34 cellular contexts compared by ENCODE assay signal in the genomic region with DNA sequence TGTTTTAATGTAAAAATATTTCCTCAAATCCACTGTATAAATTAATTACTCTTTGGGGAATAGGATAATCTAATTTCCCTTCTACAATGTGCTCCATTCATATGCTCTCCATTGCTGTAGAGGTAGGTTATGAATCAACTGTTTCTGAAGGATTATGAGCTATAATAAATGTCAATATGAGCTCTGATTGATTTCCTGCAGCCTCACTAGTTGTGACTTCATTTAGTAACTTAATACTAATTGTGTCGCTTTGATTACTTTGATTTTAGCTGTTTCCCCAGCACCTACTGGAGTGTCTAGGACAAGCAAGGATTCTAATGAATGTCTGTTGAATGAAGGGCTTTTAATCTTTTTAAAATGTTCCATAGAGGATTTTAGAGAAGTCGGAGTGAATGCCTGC.
"Had no signal": no experiment of that assay in that cellular context is flagged by ENCODE, and none has a peak within 500 bp of the region (broad histone marks: within the 10 kb centered on the region; RNA-seq: fewer than 3 reads in every experiment).

No MANE protein-coding gene starts in this region.

- H3K27ac ChIP-seq: ascending aorta, cardiac muscle cell, colonic mucosa, foreskin keratinocyte, gastrocnemius medialis, WERI-Rb-1 had no signal

- H3K9me3 Mint-ChIP-seq: activated B cell treated with CpG ODN at 0.5 μM for 24 hours; activated CD4-positive, alpha-beta memory T cell treated with anti-CD3 and anti-CD28 coated beads for 36 hours; activated CD4-positive, alpha-beta T cell treated with anti-CD3 and anti-CD28 coated beads, Interleukin-2, amount 10 ng/mL, durations not matched to agents 24 days and 14 days; activated naive CD4-positive, alpha-beta T cell treated with anti-CD3 and anti-CD28 coated beads for 36 hours; activated naive CD8-positive, alpha-beta T cell treated with anti-CD3 and anti-CD28 coated beads, Interleukin-2, amount 10 ng/mL, durations not matched to agents 7 days and 5 days; activated T-helper 1 cell treated with anti-CD3 and anti-CD28 coated beads, Interleukin-12 subunit alpha, Interleukin-12 subunit beta, Interleukin-2, Interleukin-4 antibody, amounts not matched to agents 30 ng/mL and 10 ng/mL and 1 ng/mL, durations not matched to agents 14 hours and 24 hours and 36 hours; activated T-helper 2 cell treated with anti-CD3 and anti-CD28 coated beads, Interferon-gamma antibody, Interleukin-2, Interleukin-4, amounts not matched to agents 10 μg/mL and 5 μg/mL and 100 μg/mL, durations not matched to agents 14 hours and 24 hours and 36 hours; T-helper 2 cell treated with Interferon-gamma antibody and Interleukin-4, amounts not matched to agents 5 μg/mL and 100 μg/mL, for 36 hours had no signal

- H3K27me3 ChIP-seq: ascending aorta, breast epithelium, colonic mucosa, foreskin keratinocyte, gastrocnemius medialis, heart left ventricle had no signal

- DNase-seq: activated B cell treated with CpG ODN at 0.5 μM for 24 hours; activated CD4-positive, alpha-beta memory T cell treated with anti-CD3 and anti-CD28 coated beads for 36 hours; activated CD4-positive, alpha-beta T cell treated with anti-CD3 and anti-CD28 coated beads for 36 hours; activated CD4-positive, CD25-positive, alpha-beta regulatory T cell treated with anti-CD3 and anti-CD28 coated beads, Interleukin-2, amount 50 U/mL, for 72 hours; activated CD8-positive, alpha-beta memory T cell treated with anti-CD3 and anti-CD28 coated beads, Interleukin-2, amount 10 ng/mL, durations not matched to agents 7 days and 5 days; activated CD8-positive, alpha-beta memory T cell treated with anti-CD3 and anti-CD28 coated beads, Interleukin-2, amount 50 U/mL, for 4 hours; activated CD8-positive, alpha-beta T cell treated with anti-CD3 and anti-CD28 coated beads, Interleukin-2, amount 10 ng/mL, durations not matched to agents 7 days and 5 days; activated effector memory CD4-positive, alpha-beta T cell treated with anti-CD3 and anti-CD28 coated beads, Interleukin-2, amount 50 U/mL, for 16 hours; activated naive CD4-positive, alpha-beta T cell treated with anti-CD3 and anti-CD28 coated beads for 36 hours; activated naive CD8-positive, alpha-beta T cell treated with anti-CD3 and anti-CD28 coated beads, Interleukin-2, amount 10 ng/mL, durations not matched to agents 7 days and 5 days; activated T-cell treated with anti-CD3 and anti-CD28 coated beads, Interleukin-2, amount 50 U/mL, for 1 hour; activated T-cell treated with anti-CD3 and anti-CD28 coated beads, Interleukin-2, amount 50 U/mL, for 48 hours; central memory CD4-positive, alpha-beta T cell; cerebellar nuclear complex; colonic mucosa; effector CD8-positive, alpha-beta T cell; foreskin keratinocyte; gastrocnemius medialis; glutamatergic neuron; heart left ventricle; T-helper 1 cell; T-helper 17 cell; T1000; WERI-Rb-1 had no signal

- H3K36me3 Mint-ChIP-seq: activated CD4-positive, alpha-beta memory T cell treated with anti-CD3 and anti-CD28 coated beads for 36 hours; activated CD8-positive, alpha-beta memory T cell treated with anti-CD3 and anti-CD28 coated beads, Interleukin-2, amount 10 ng/mL, durations not matched to agents 7 days and 5 days; activated naive CD4-positive, alpha-beta T cell treated with anti-CD3 and anti-CD28 coated beads, Interleukin-2, amount 50 U/mL, for 24 hours; activated naive CD8-positive, alpha-beta T cell treated with anti-CD3 and anti-CD28 coated beads, Interleukin-2, amount 10 ng/mL, durations not matched to agents 7 days and 5 days had no signal

- H3K27ac Mint-ChIP-seq: activated B cell treated with CpG ODN at 0.5 μM for 24 hours; activated CD4-positive, alpha-beta memory T cell treated with anti-CD3 and anti-CD28 coated beads for 36 hours; activated CD4-positive, alpha-beta T cell treated with anti-CD3 and anti-CD28 coated beads for 36 hours; activated CD4-positive, alpha-beta T cell treated with anti-CD3 and anti-CD28 coated beads, Interleukin-2, amount 10 ng/mL, durations not matched to agents 24 days and 14 days; activated CD8-positive, alpha-beta memory T cell treated with anti-CD3 and anti-CD28 coated beads, Interleukin-2, amount 10 ng/mL, durations not matched to agents 7 days and 5 days; activated CD8-positive, alpha-beta T cell treated with anti-CD3 and anti-CD28 coated beads, Interleukin-2, amount 10 ng/mL, durations not matched to agents 7 days and 5 days; activated naive CD4-positive, alpha-beta T cell treated with anti-CD3 and anti-CD28 coated beads for 36 hours; activated naive CD4-positive, alpha-beta T cell treated with anti-CD3 and anti-CD28 coated beads, Interleukin-2, amount 50 U/mL, for 24 hours; activated naive CD8-positive, alpha-beta T cell treated with anti-CD3 and anti-CD28 coated beads, Interleukin-2, amount 10 ng/mL, durations not matched to agents 7 days and 5 days; activated T-helper 1 cell treated with anti-CD3 and anti-CD28 coated beads, Interleukin-12 subunit alpha, Interleukin-12 subunit beta, Interleukin-2, Interleukin-4 antibody, amounts not matched to agents 30 ng/mL and 10 ng/mL and 1 ng/mL, durations not matched to agents 14 hours and 24 hours and 36 hours; activated T-helper 2 cell treated with anti-CD3 and anti-CD28 coated beads, Interferon-gamma antibody, Interleukin-2, Interleukin-4, amounts not matched to agents 10 μg/mL and 5 μg/mL and 100 μg/mL, durations not matched to agents 14 hours and 24 hours and 36 hours; brain; T-helper 17 cell; T-helper 2 cell treated with Interferon-gamma antibody and Interleukin-4, amounts not matched to agents 5 μg/mL and 100 μg/mL, for 36 hours had no signal

- H3K9me3 ChIP-seq: ascending aorta, breast epithelium, colonic mucosa, gastrocnemius medialis had no signal

- H3K36me3 ChIP-seq: ascending aorta, breast epithelium, cardiac muscle cell, colonic mucosa, gastrocnemius medialis, heart left ventricle, WERI-Rb-1 had no signal

- H3K4me3 ChIP-seq: ascending aorta, breast epithelium, cardiac muscle cell, colonic mucosa, gastrocnemius medialis, heart left ventricle had no signal

- ATAC-seq: activated CD4-positive, alpha-beta T cell treated with anti-CD3 and anti-CD28 coated beads for 36 hours; activated CD8-positive, alpha-beta memory T cell treated with anti-CD3 and anti-CD28 coated beads, Interleukin-2, amount 10 ng/mL, durations not matched to agents 7 days and 5 days; activated CD8-positive, alpha-beta T cell treated with anti-CD3 and anti-CD28 coated beads, Interleukin-2, amount 10 ng/mL, durations not matched to agents 7 days and 5 days; gastrocnemius medialis; T-helper 17 cell had no signal

- FAIRE-seq: endometrium had no signal

- H3K4me1 ChIP-seq: breast epithelium, colonic mucosa had no signal
